Comparison of ENCODE assay signal across 11 cellular contexts in the genomic region with DNA sequence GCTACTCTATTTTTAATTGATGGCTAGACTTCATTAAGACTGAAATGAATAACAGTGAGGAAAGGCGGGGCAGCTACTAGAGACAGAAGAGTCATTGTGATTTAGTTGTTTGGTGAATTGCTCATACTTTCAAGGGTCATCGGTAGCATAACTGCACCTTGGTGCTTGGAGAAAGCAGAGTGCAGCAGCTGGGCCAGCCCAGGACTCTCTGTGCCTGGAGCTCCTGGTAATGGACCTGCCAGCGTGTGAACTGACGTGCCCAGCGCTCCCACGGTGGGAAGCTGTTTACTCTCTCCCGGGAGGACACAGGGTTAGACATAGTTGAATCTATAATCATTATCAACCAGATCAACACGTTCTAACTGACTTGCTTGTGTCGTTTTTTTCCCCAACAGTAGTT. TPM values are rescaled to one million over a fixed set of nuclear protein-coding genes. Genes with fewer than 3 reads are reported as not detected.
A peak's percentile ranks its signal among the peaks of the same experiment; 100 is the strongest.
DNase-seq lines count a peak whose midpoint lies in the region; ATAC-seq and TF ChIP-seq lines count a peak whose summit lies in the region.
"Had no signal": no experiment of that assay in that cellular context is flagged by ENCODE, and none has a peak within 500 bp of the region (broad histone marks: within the 10 kb centered on the region; RNA-seq: fewer than 3 reads in every experiment).

No MANE protein-coding gene starts in this region.

- peaks cover 48% of the 10 kb centered on the region for H3K79me2 ChIP-seq in smooth muscle cell (ENCODE audit: low read depth)

- H3K27ac Mint-ChIP-seq in MCF 10A (ENCODE audit: low read depth, unreplicated experiment): peak overlapping the region; percentile 97
- H3K27ac Mint-ChIP-seq: natural killer cell had no signal

- POLR2A ChIA-PET in MCF 10A (lab: Yijun Ruan, JAX): interaction anchor here (0.9 to 7.3 kb wide), 10 partner anchors 8 to 60 kb away, joined by 3 to 242 read pairs (median 4); a partner anchor contains a TSS

- H3K36me3 ChIP-seq in kidney epithelial cell (ENCODE audit: control insufficient read depth, insufficient read depth, low read length): no peaks in the 10 kb centered on the region
- H3K36me3 ChIP-seq in smooth muscle cell (ENCODE audit: low read depth): no peaks in the 10 kb centered on the region

- peaks cover 11% of the 10 kb centered on the region for H3K4me1 ChIP-seq in smooth muscle cell (ENCODE audit: low read depth)

- H3K4me2 ChIP-seq in smooth muscle cell: no peak overlapping the region

- peaks cover 10% of the 10 kb centered on the region for H3K36me3 Mint-ChIP-seq in MCF 10A (ENCODE audit: insufficient read depth, unreplicated experiment)
- H3K36me3 Mint-ChIP-seq: natural killer cell had no signal

- no peaks in the 10 kb centered on the region for H4K20me1 ChIP-seq in smooth muscle cell (ENCODE audit: low read depth)

- H3K9ac ChIP-seq in smooth muscle cell (ENCODE audit: low read depth): no peak overlapping the region

- 66% methylated on average over 9 of the region's 9 CpGs for WGBS in smooth muscle cell (ENCODE audit: low lambda C conversion rate)

- H3K4me3 ChIP-seq in kidney epithelial cell (ENCODE audit: low read depth, low read length) (no peak overlapping the region), smooth muscle cell (no peak overlapping the region)

- H3K9me3 ChIP-seq in smooth muscle cell (replicated peaks; ENCODE audit: low read depth): no peaks in the 10 kb centered on the region

- peaks cover 43% of the 10 kb centered on the region for H3K4me1 Mint-ChIP-seq in MCF 10A (ENCODE audit: insufficient read depth, unreplicated experiment)
- H3K4me1 Mint-ChIP-seq: natural killer cell had no signal

- TF ChIP-seq POLR2A in GM18505 (IDR thresholded peaks at IDR 0.05; ENCODE audit: borderline replicate concordance, extremely low read depth, insufficient read depth, insufficient read length): no peak

- H3K27me3 ChIP-seq in kidney epithelial cell (ENCODE audit: control insufficient read depth, insufficient read depth, low read length): no peaks in the 10 kb centered on the region
- H3K27me3 ChIP-seq in smooth muscle cell (ENCODE audit: low read depth): no peaks in the 10 kb centered on the region

- H2AFZ ChIP-seq in smooth muscle cell (ENCODE audit: low read depth): no peak overlapping the region

- TF ChIP-seq CTCF in MCF 10A (IDR thresholded peaks at IDR 0.05; ENCODE audit: unreplicated experiment) (no peak), kidney epithelial cell (IDR thresholded peaks at IDR 0.05; ENCODE audit: insufficient read depth, low read length, poor library complexity, severe bottlenecking) (no peak), smooth muscle cell (IDR thresholded peaks at IDR 0.05; ENCODE audit: borderline replicate concordance, insufficient read depth, poor library complexity, severe bottlenecking) (no peak)

- no peaks in the 10 kb centered on the region for H3K27me3 Mint-ChIP-seq in MCF 10A (ENCODE audit: insufficient read depth, unreplicated experiment)

- no TSS peak for BruUV-seq in MCF 10A (replicated peaks; lab: Mats Ljungman, UMichigan)

- H3K27ac ChIP-seq in smooth muscle cell (ENCODE audit: low read depth): peak overlapping the region; percentile 98

- H3K4me3 Mint-ChIP-seq in MCF 10A (ENCODE audit: unreplicated experiment): no peak overlapping the region
- H3K4me3 Mint-ChIP-seq: natural killer cell had no signal

- peaks cover 16% of the 10 kb centered on the region for H3F3A ChIP-seq in smooth muscle cell (ENCODE audit: low read depth)

- DNase-seq in NCI-H460 (ENCODE audit: extremely low read depth, low read depth) (peak; percentile 76), MCF 10A (ENCODE audit: unreplicated experiment) (peak; percentile 58), kidney epithelial cell (ENCODE audit: low read depth) (peak; percentile 85), smooth muscle cell (lab: John Stamatoyannopoulos, UW; ENCODE audit: unreplicated experiment) (no peak), NCI-H2081 (lab: John Stamatoyannopoulos, UW) (no peak), NK-92 (lab: John Stamatoyannopoulos, UW; ENCODE audit: unreplicated experiment) (no peak)
- no peak for DNase-seq in activated CD8-positive, alpha-beta memory T cell treated with anti-CD3 and anti-CD28 coated beads, Interleukin-2, amount 50 U/mL, for 4 hours
- DNase-seq: erythroblast, natural killer cell, SW 1271 had no signal

- H3K9me3 Mint-ChIP-seq in MCF 10A (ENCODE audit: unreplicated experiment): no peaks in the 10 kb centered on the region

- CTCF ChIA-PET in MCF 10A (lab: Yijun Ruan, JAX): interaction anchor here (0.6 to 2.8 kb wide), 9 partner anchors 10 to 404 kb away, joined by 3 to 19 read pairs (median 5); a partner anchor contains a TSS

- no peak for ATAC-seq in GM18505 (IDR thresholded peaks at IDR 0.05; ENCODE audit: unreplicated experiment)
- ATAC-seq: natural killer cell had no signal

- intact Hi-C loops in MCF 10A (cut with micrococcal nuclease): no loop called here

RNA-seq across cellular contexts. Expression of a gene that starts 42.9 kb away (rescaled TPM):
- 17.5 and 21.5 TPM in 2 replicates for total RNA-seq in NCI-H460 (2014; rRNA removed; shearing (Covaris generic))
- 10.0 and 12.7 TPM in 2 replicates for polyA plus RNA-seq in NCI-H460 (2014; cell fraction: nucleus; rRNA removed)
- total RNA-seq in MCF 10A (2022) (59.2 and 80.4 TPM in 2 replicates), kidney epithelial cell (44.5 and 46.6 TPM in 2 replicates), smooth muscle cell (24.6 and 27.6 TPM in 2 replicates)
- polyA plus RNA-seq in smooth muscle cell: 22.8 and 25.5 TPM in 2 replicates
- total RNA-seq: natural killer cell had no signal

Comparison
In these comparisons a context has a peak if more than half of its experiments do, and no peak if none do; other contexts are left out.
1. DNase-seq: peak in NCI-H460 (single experiment), MCF 10A (single experiment) and kidney epithelial cell (single experiment); none in smooth muscle cell (single experiment), NCI-H2081 (0 of 2), NK-92 (single experiment) and activated CD8-positive, alpha-beta memory T cell treated with anti-CD3 and anti-CD28 coated beads, Interleukin-2, amount 50 U/mL, for 4 hours (single experiment).